In genomic region chr6:73560853-73561407, GRCh38 we compare ENCODE assay signal across 1 cellular context.
TF ChIP-seq lines count a peak whose summit lies in the region.

No MANE protein-coding gene starts in this region.

TF ChIP-seq in GM12878, 131 proteins besides CTCF, POLR2A, EP300 and RAD21 (continued from another document and continues in another):
- no peak for TF ChIP-seq CEBPZ (IDR thresholded peaks at IDR 0.05; ENCODE audit: low read depth, low read length)
- TF ChIP-seq TBL1XR1 (IDR thresholded peaks at IDR 0.05; ENCODE audit: low read depth, low read length): peak; percentile 8; the same call in 1 of the 2 replicates
- 0 out of 2 replicates have a peak, but pooled peaks have one; percentile 32 for TF ChIP-seq CBX5 (IDR thresholded peaks at IDR 0.05; ENCODE audit: low read depth)
- TF ChIP-seq HCFC1 (IDR thresholded peaks at IDR 0.05; ENCODE audit: low read length): no peak
- TF ChIP-seq FOXM1 (IDR thresholded peaks at IDR 0.05; ENCODE audit: low read depth, low read length): peak; percentile 77; the same call in 1 of the 2 replicates
- no peak for TF ChIP-seq ZNF687 (IDR thresholded peaks at IDR 0.05)
- TF ChIP-seq MEF2B (IDR thresholded peaks at IDR 0.05; ENCODE audit: partially characterized antibody, poor library complexity, severe bottlenecking): peak; percentile 67
- peak; percentile 86 for TF ChIP-seq MTA2 (IDR thresholded peaks at IDR 0.05; ENCODE audit: low read depth)
- peak; percentile 97 for TF ChIP-seq ZNF384 (IDR thresholded peaks at IDR 0.05; ENCODE audit: borderline replicate concordance, low read depth, low read length)
- TF ChIP-seq YY1 (IDR thresholded peaks at IDR 0.05; ENCODE audit: low read depth, low read length): 0 out of 2 replicates have a peak, but pooled peaks have one; percentile 15
- TF ChIP-seq EED (IDR thresholded peaks at IDR 0.05; ENCODE audit: low read depth): peak; percentile 82
- TF ChIP-seq NFIC (IDR thresholded peaks at IDR 0.05; ENCODE audit: low read depth, low read length): peak; percentile 94
- TF ChIP-seq DPF2 (IDR thresholded peaks at IDR 0.05): peak; percentile 76
- TF ChIP-seq IRF5 (IDR thresholded peaks at IDR 0.05; ENCODE audit: borderline replicate concordance): no peak
- TF ChIP-seq ETV6 (conservative IDR thresholded peaks at IDR 0.05 in 1 of 2, IDR thresholded peaks at IDR 0.05 in 1 of 2; ENCODE audit: borderline replicate concordance in 1 of 2, low read depth in 1 of 2): no peak; a peak in 1 of 4 replicates
- peak; percentile 44; the same call in 1 of the 2 replicates for TF ChIP-seq IRF4 (IDR thresholded peaks at IDR 0.05; ENCODE audit: low read depth, low read length)
- TF ChIP-seq BCL11A (IDR thresholded peaks at IDR 0.05; ENCODE audit: low read depth, low read length): peak; percentile 52; the same call in 1 of the 2 replicates
- TF ChIP-seq REST (IDR thresholded peaks at IDR 0.05; ENCODE audit: low read depth, low read length): no peak
- peak; percentile 70 for TF ChIP-seq MEF2A (IDR thresholded peaks at IDR 0.05; ENCODE audit: insufficient read depth, low read depth, low read length)
- TF ChIP-seq CBX3 (IDR thresholded peaks at IDR 0.05; ENCODE audit: borderline replicate concordance, low read depth): no peak
- no peak for TF ChIP-seq E2F4 (IDR thresholded peaks at IDR 0.05; ENCODE audit: low read depth, low read length)
- TF ChIP-seq SPI1 (IDR thresholded peaks at IDR 0.05; ENCODE audit: borderline replicate concordance, insufficient read depth, low read depth, low read length): peak; percentile 94
- no peak for TF ChIP-seq NR2C1 (IDR thresholded peaks at IDR 0.05)
- TF ChIP-seq ZNF592 (IDR thresholded peaks at IDR 0.05): no peak
- TF ChIP-seq CHD4 (IDR thresholded peaks at IDR 0.05): 0 out of 2 replicates have a peak, but pooled peaks have one; percentile 73
- TF ChIP-seq STAT3 (IDR thresholded peaks at IDR 0.05; ENCODE audit: low read depth, low read length): no peak
- peak; percentile 77 for TF ChIP-seq PKNOX1 (IDR thresholded peaks at IDR 0.05)
- no peak for TF ChIP-seq ZNF622 (IDR thresholded peaks at IDR 0.05)
- peak; percentile 85 for TF ChIP-seq ATF7 (IDR thresholded peaks at IDR 0.05; ENCODE audit: low read depth)
- peak; percentile 94 for TF ChIP-seq SKIL (IDR thresholded peaks at IDR 0.05; ENCODE audit: low read depth, poor library complexity, severe bottlenecking)
- no peak for TF ChIP-seq WRNIP1 (IDR thresholded peaks at IDR 0.05; ENCODE audit: borderline replicate concordance, low read depth, low read length)
- TF ChIP-seq JUNB (IDR thresholded peaks at IDR 0.05): peak; percentile 80
- TF ChIP-seq CREM (IDR thresholded peaks at IDR 0.05; ENCODE audit: low read depth): peak; percentile 40; the same call in 1 of the 2 replicates
